In the genomic region with DNA sequence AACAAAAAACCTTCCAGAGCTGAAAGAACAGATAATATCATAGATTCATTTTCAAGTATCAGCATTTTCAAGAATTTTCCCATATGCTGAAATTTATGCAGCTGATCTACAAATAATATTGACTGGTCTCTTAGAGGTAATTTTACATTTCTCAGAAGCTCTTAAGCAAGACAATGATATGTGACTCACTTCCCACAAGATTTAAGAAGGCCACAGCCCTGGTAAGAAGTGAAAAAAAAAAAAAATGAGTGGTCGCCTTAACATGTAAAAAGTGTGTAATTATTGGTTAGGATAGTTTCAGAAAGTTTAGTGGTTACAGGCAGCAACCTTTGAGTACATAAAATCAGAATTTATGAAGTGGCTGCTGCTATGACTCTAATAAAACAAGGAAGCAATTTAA, we compare ENCODE assay signal across 2 cellular contexts.
TF ChIP-seq lines count a peak whose summit lies in the region.

No MANE protein-coding gene starts in this region.

TF ChIP-seq in GM12878, 131 proteins besides CTCF, POLR2A, EP300 and RAD21 (continued from another document):
- peak; percentile 12; the same call in 1 of the 2 replicates for TF ChIP-seq ATF7 (IDR thresholded peaks at IDR 0.05; ENCODE audit: low read depth)
- peak; percentile 63 for TF ChIP-seq RUNX3 (IDR thresholded peaks at IDR 0.05; ENCODE audit: low read length)
- TF ChIP-seq ZNF384 (IDR thresholded peaks at IDR 0.05; ENCODE audit: borderline replicate concordance, low read depth, low read length), result peak; percentile 51; the same call in 1 of the 2 replicates

TF ChIP-seq in WTC11, 78 proteins besides CTCF, POLR2A, EP300 and RAD21:
- TF ChIP-seq CDX4 (CRISPR knock-in tag; IDR thresholded peaks at IDR 0.05; ENCODE audit: borderline replicate concordance) (no peak), ZNF671 (CRISPR knock-in tag; IDR thresholded peaks at IDR 0.05) (no peak), OVOL2 (CRISPR knock-in tag; IDR thresholded peaks at IDR 0.05; ENCODE audit: borderline replicate concordance) (no peak), MYBL2 (CRISPR knock-in tag; IDR thresholded peaks at IDR 0.05) (no peak), AR (CRISPR knock-in tag; IDR thresholded peaks at IDR 0.05) (no peak), NFE2L1 (CRISPR knock-in tag; IDR thresholded peaks at IDR 0.05) (no peak), ZNF532 (CRISPR knock-in tag; IDR thresholded peaks at IDR 0.05; ENCODE audit: borderline replicate concordance) (no peak)
- TF ChIP-seq, protein P1, sequence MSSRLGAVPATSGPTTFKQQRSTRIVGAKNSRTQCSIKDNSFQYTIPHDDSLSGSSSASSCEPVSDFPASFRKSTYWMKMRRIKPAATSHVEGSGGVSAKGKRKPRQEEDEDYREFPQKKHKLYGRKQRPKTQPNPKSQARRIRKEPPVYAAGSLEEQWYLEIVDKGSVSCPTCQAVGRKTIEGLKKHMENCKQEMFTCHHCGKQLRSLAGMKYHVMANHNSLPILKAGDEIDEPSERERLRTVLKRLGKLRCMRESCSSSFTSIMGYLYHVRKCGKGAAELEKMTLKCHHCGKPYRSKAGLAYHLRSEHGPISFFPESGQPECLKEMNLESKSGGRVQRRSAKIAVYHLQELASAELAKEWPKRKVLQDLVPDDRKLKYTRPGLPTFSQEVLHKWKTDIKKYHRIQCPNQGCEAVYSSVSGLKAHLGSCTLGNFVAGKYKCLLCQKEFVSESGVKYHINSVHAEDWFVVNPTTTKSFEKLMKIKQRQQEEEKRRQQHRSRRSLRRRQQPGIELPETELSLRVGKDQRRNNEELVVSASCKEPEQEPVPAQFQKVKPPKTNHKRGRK (CRISPR knock-in tag; IDR thresholded peaks at IDR 0.05; ENCODE audit: borderline replicate concordance), result no peak
- TF ChIP-seq, protein P2, sequence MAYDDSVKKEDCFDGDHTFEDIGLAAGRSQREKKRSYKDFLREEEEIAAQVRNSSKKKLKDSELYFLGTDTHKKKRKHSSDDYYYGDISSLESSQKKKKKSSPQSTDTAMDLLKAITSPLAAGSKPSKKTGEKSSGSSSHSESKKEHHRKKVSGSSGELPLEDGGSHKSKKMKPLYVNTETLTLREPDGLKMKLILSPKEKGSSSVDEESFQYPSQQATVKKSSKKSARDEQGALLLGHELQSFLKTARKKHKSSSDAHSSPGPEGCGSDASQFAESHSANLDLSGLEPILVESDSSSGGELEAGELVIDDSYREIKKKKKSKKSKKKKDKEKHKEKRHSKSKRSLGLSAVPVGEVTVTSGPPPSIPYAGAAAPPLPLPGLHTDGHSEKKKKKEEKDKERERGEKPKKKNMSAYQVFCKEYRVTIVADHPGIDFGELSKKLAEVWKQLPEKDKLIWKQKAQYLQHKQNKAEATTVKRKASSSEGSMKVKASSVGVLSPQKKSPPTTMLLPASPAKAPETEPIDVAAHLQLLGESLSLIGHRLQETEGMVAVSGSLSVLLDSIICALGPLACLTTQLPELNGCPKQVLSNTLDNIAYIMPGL (CRISPR knock-in tag; IDR thresholded peaks at IDR 0.05), result no peak
